ENCODE assay signal across 25 cellular contexts in genomic region chr11:133526790-133527189, GRCh38. TPM values are rescaled to one million over a fixed set of nuclear protein-coding genes. Genes with fewer than 3 reads are reported as not detected.
A peak's percentile ranks its signal among the peaks of the same experiment; 100 is the strongest.
DNase-seq lines count a peak whose midpoint lies in the region; ATAC-seq, FAIRE-seq and TF ChIP-seq lines count a peak whose summit lies in the region.
"Had no signal": no experiment of that assay in that cellular context is flagged by ENCODE, and none has a peak within 500 bp of the region (broad histone marks: within the 10 kb centered on the region; RNA-seq: fewer than 3 reads in every experiment).

No MANE protein-coding gene starts in this region.

- H3K9me3 ChIP-seq in SK-N-SH, result no peaks in the 10 kb centered on the region
- H3K9me3 ChIP-seq in H1 (ENCODE audit: insufficient read depth in 2 of 2, low read depth in 1 of 2, low read length in 1 of 2), result no peaks in the 10 kb centered on the region
- H3K9me3 ChIP-seq in left ventricle myocardium inferior (replicated peaks), result no peaks in the 10 kb centered on the region
- H3K9me3 ChIP-seq: BE2C had no signal

- no peak overlapping the region for H3K27ac Mint-ChIP-seq in GM23338

- CTCF ChIA-PET in SK-N-SH (lab: Yijun Ruan, JAX), result interaction anchor here (0.6 to 1.0 kb wide), 2 partner anchors 11 to 12 kb away, joined by 3 to 4 read pairs; no protein-coding TSS in a partner anchor
- CTCF ChIA-PET in H1 (lab: Charles Lee; ENCODE audit: partially characterized antibody), result interaction anchor here (1.0 to 1.4 kb wide), 4 partner anchors 17 to 309 kb away, joined by 3 to 4 read pairs (median 3); no protein-coding TSS in a partner anchor

- H2AK5ac ChIP-seq in H1 (ENCODE audit: low read depth, low read length), result no peak overlapping the region

- peak overlapping the region; percentile 9; the same call in 1 of the 2 replicates for H2BK5ac ChIP-seq in H1 (ENCODE audit: low read depth, low read length)

- no peak for TF ChIP-seq POLR2A in H1 (IDR thresholded peaks at IDR 0.05; ENCODE audit: control extremely low read depth in 1 of 2, low read depth in 2 of 2, low read length in 2 of 2)

- H3K27me3 ChIP-seq in SK-N-SH (ENCODE audit: insufficient read depth), result no peaks in the 10 kb centered on the region
- peaks cover 0 to 3% (median under 1%) of the 10 kb centered on the region in 4 experiments; a peak in 2 of 7 replicates for H3K27me3 ChIP-seq in H1 (replicated peaks in 1 of 4; ENCODE audit: control insufficient read depth in 3 of 4, extremely low read depth in 1 of 4, insufficient read depth in 3 of 4, low read length in 3 of 4)
- H3K27me3 ChIP-seq in left ventricle myocardium inferior (ENCODE audit: low read depth), result peaks cover 42% of the 10 kb centered on the region
- no peaks in the 10 kb centered on the region for H3K27me3 ChIP-seq in GM23338 (ENCODE audit: insufficient read depth)

- TF ChIP-seq CTCF in SK-N-SH (IDR thresholded peaks at IDR 0.05), result no peak
- no peak for TF ChIP-seq CTCF in H1 (IDR thresholded peaks at IDR 0.05; ENCODE audit: control extremely low read depth in 1 of 3, insufficient read depth in 1 of 3, low read depth in 1 of 3, low read length in 3 of 3)
- no peak for TF ChIP-seq CTCF in left ventricle myocardium inferior (IDR thresholded peaks at IDR 0.05; ENCODE audit: borderline replicate concordance)
- TF ChIP-seq CTCF in GM23338 (conservative IDR thresholded peaks at IDR 0.05; ENCODE audit: low read depth in 2 of 2), result no peak

- no peak overlapping the region for H3K23ac ChIP-seq in H1 (ENCODE audit: insufficient read length)

- no peak for TF ChIP-seq EP300 in SK-N-SH (IDR thresholded peaks at IDR 0.05; ENCODE audit: borderline replicate concordance in 1 of 2, low read depth in 1 of 2, low read length in 1 of 2)
- TF ChIP-seq EP300 in H1 (IDR thresholded peaks at IDR 0.05; ENCODE audit: borderline replicate concordance in 1 of 2, low read depth in 2 of 2, low read length in 2 of 2), result no peak

- no peaks in the 10 kb centered on the region for H3K9me2 ChIP-seq in SK-N-SH
- H3K9me2 ChIP-seq in GM23338 (ENCODE audit: insufficient read depth), result peaks cover 21% of the 10 kb centered on the region

- peaks cover 34% of the 10 kb centered on the region for H3K4me1 Mint-ChIP-seq in GM23338

- H4K8ac ChIP-seq in H1 (ENCODE audit: extremely low read depth, insufficient read depth, low read length), result no peak overlapping the region

- no peak for TF ChIP-seq RAD21 in SK-N-SH (IDR thresholded peaks at IDR 0.05; ENCODE audit: low read length)
- TF ChIP-seq RAD21 in H1 (IDR thresholded peaks at IDR 0.05 in 1 of 2, conservative IDR thresholded peaks at IDR 0.05 in 1 of 2; ENCODE audit: low read depth in 2 of 2, low read length in 2 of 2), result no peak

- H3K4me3 Mint-ChIP-seq in GM23338, result no peak overlapping the region

- H3K56ac ChIP-seq in H1 (replicated peaks; ENCODE audit: insufficient read length, low read depth, low read length), result no peak overlapping the region

- H2BK20ac ChIP-seq in H1 (ENCODE audit: low read length), result no peak overlapping the region

- 0 out of 2 replicates have a peak overlapping the region, but pooled peaks have one; percentile 3 for H3K18ac ChIP-seq in H1 (ENCODE audit: extremely low read depth, low read length)

- H2BK12ac ChIP-seq in H1 (ENCODE audit: low read depth, low read length), result no peak overlapping the region

- DNase-seq in SK-N-SH (peak; percentile 61), H1 (ENCODE audit: low read depth in 1 of 2, low spot score in 2 of 2) (no peak), left ventricle myocardium inferior (peak; percentile 47), GM23338 (ENCODE audit: low spot score) (no peak), NCI-H510A (lab: John Stamatoyannopoulos, UW) (no peak), left colon (no peak)
- DNase-seq: BE2C, COR-L47, GM23248, HCEC 1CT, IMR-90, NCI-H1105 treated with DMSO at 0.1 percent for 48 hours, NCI-H2081 treated with DMSO at 0.1 percent for 48 hours, NCI-H226, NCI-H526, PC-3, SHP77 treated with DMSO at 0.1 percent for 48 hours had no signal

- peaks cover 10% of the 10 kb centered on the region for H3K36me3 Mint-ChIP-seq in GM23338 (ENCODE audit: low read depth)

- no peaks in the 10 kb centered on the region; the same call in 1 of the 2 replicates for H3K79me1 ChIP-seq in H1 (ENCODE audit: low read depth, low read length)

- peaks cover 5% of the 10 kb centered on the region for H3K27me3 Mint-ChIP-seq in GM23338 (ENCODE audit: insufficient read depth, low read depth, poor library complexity)

- POLR2A ChIA-PET in SK-N-SH (lab: Yijun Ruan, JAX), result no interaction called here
- POLR2A ChIA-PET in H1 (lab: Charles Lee; ENCODE audit: partially characterized antibody), result no interaction called here

- no peak overlapping the region for H3K14ac ChIP-seq in H1 (ENCODE audit: insufficient read length)

- no peaks in the 10 kb centered on the region for H4K20me1 ChIP-seq in SK-N-SH (ENCODE audit: insufficient read depth)
- no peaks in the 10 kb centered on the region for H4K20me1 ChIP-seq in H1 (replicated peaks in 1 of 2; ENCODE audit: control insufficient read depth in 1 of 2, insufficient read depth in 2 of 2, low read length in 2 of 2)
- no peaks in the 10 kb centered on the region for H4K20me1 ChIP-seq in GM23338 (replicated peaks; ENCODE audit: insufficient read depth)

- H2AFZ ChIP-seq in SK-N-SH (ENCODE audit: low read depth), result no peak overlapping the region
- no peak overlapping the region for H2AFZ ChIP-seq in H1 (ENCODE audit: low read length)
- H2AFZ ChIP-seq in GM23338, result no peak overlapping the region
- H2AFZ ChIP-seq: GM23248 had no signal

- no peak for FAIRE-seq in H1 (lab: Jason Lieb, UNC)
- FAIRE-seq: G401.6, GM12892 had no signal

- H3K4me1 ChIP-seq in SK-N-SH (ENCODE audit: control insufficient read depth in 1 of 2, insufficient read depth in 2 of 2, low read depth in 1 of 2, low read length in 1 of 2) (peaks cover 0 to 9% of the 10 kb centered on the region in 2 experiments; a peak in 1 of 4 replicates), H1 (replicated peaks in 1 of 4; ENCODE audit: control insufficient read depth in 3 of 4, insufficient read depth in 4 of 4, low read length in 3 of 4) (peaks cover 11 to 23% (median 12%) of the 10 kb centered on the region in 4 experiments), left ventricle myocardium inferior (peaks cover 26% of the 10 kb centered on the region), GM23338 (ENCODE audit: insufficient read depth) (peaks cover 16% of the 10 kb centered on the region)
- H3K4me1 ChIP-seq: BE2C had no signal

- H3F3A ChIP-seq in SK-N-SH (replicated peaks; ENCODE audit: insufficient read depth), result no peaks in the 10 kb centered on the region
- H3F3A ChIP-seq in GM23338 (replicated peaks; ENCODE audit: low read depth), result no peaks in the 10 kb centered on the region; the same call in 1 of the 2 replicates

- H3K9me3 Mint-ChIP-seq in GM23338, result no peaks in the 10 kb centered on the region; the same call in 2 of the 3 replicates

- peaks cover 6% of the 10 kb centered on the region for H3K23me2 ChIP-seq in H1 (ENCODE audit: low read depth, low read length)

- no peak overlapping the region; the same call in 1 of the 2 replicates for H2BK15ac ChIP-seq in H1 (ENCODE audit: low read length)

- no peak overlapping the region for H3K4me2 ChIP-seq in SK-N-SH
- no peak overlapping the region for H3K4me2 ChIP-seq in H1 (ENCODE audit: insufficient read depth in 1 of 2, low read depth in 2 of 2, low read length in 2 of 2)
- no peak overlapping the region for H3K4me2 ChIP-seq in GM23338
- H3K4me2 ChIP-seq: KMS-11 had no signal

- H4K91ac ChIP-seq in H1 (replicated peaks; ENCODE audit: insufficient read length, low read length), result no peak overlapping the region

- no peaks in the 10 kb centered on the region for H3K36me3 ChIP-seq in SK-N-SH (replicated peaks in 1 of 2; ENCODE audit: control insufficient read depth in 1 of 2, insufficient read depth in 2 of 2, low read length in 1 of 2)
- H3K36me3 ChIP-seq in H1 (ENCODE audit: control insufficient read depth in 2 of 4, insufficient read depth in 4 of 4, low read length in 3 of 4), result no peaks in the 10 kb centered on the region
- H3K36me3 ChIP-seq in left ventricle myocardium inferior, result no peaks in the 10 kb centered on the region
- H3K36me3 ChIP-seq in GM23338 (ENCODE audit: insufficient read depth), result no peaks in the 10 kb centered on the region
- H3K36me3 ChIP-seq: BE2C had no signal

- WGBS in SK-N-SH (ENCODE audit: low lambda C conversion rate), result 6% methylated on average over 2 of the region's 3 CpGs
- 85% methylated on average over 3 of the region's 3 CpGs; no CpG with 5 or more reads in 1 of the 2 experiments for WGBS in H1 (ENCODE audit: extremely low coverage in 1 of 2, insufficient coverage in 1 of 2, insufficient read length in 1 of 2, insufficient replicate concordance in 2 of 2, low coverage in 1 of 2, low lambda C conversion rate in 2 of 2, missing lambda C conversion rate in 1 of 2), 2 experiments

- H3K4me3 ChIP-seq in SK-N-SH (ENCODE audit: low read depth in 2 of 2, low read length in 1 of 2) (no peak overlapping the region), H1 (ENCODE audit: extremely low read depth in 1 of 4, insufficient read depth in 2 of 4, low read depth in 3 of 4, low read length in 4 of 4) (no peak overlapping the region), left ventricle myocardium inferior (no peak overlapping the region), GM23338 (no peak overlapping the region)
- H3K4me3 ChIP-seq: GM23248, SK-N-MC had no signal

- no peak overlapping the region for H2BK120ac ChIP-seq in H1 (replicated peaks; ENCODE audit: low read depth, low read length)

- intact Hi-C loops in left ventricle myocardium inferior (cut with micrococcal nuclease) (no loop called here), left colon (cut with DNase I, micrococcal nuclease) (no loop called here)

- H3K79me2 ChIP-seq in SK-N-SH (ENCODE audit: insufficient read depth) (no peaks in the 10 kb centered on the region), H1 (ENCODE audit: control insufficient read depth in 1 of 2, insufficient read depth in 2 of 2, low read length in 2 of 2) (0 out of 4 replicates have a peak, but pooled peaks cover 0 to 3% of the 10 kb centered on the region in 2 experiments), GM23338 (replicated peaks; ENCODE audit: insufficient read depth) (peaks cover 49% of the 10 kb centered on the region)

- no peak for ATAC-seq in SK-N-SH treated with all-trans-retinoic acid at 6 μM for 48 hours
- no peak for ATAC-seq in GM23338
- ATAC-seq in left colon, result no peak
- ATAC-seq: PC-3 had no signal

- no peak overlapping the region for H3K27ac ChIP-seq in SK-N-SH (ENCODE audit: low read depth in 2 of 2, low read length in 1 of 2)
- no peak overlapping the region for H3K27ac ChIP-seq in H1 (ENCODE audit: low read depth, low read length)
- no peak overlapping the region for H3K27ac ChIP-seq in left ventricle myocardium inferior (replicated peaks)
- no peak overlapping the region for H3K27ac ChIP-seq in GM23338 (ENCODE audit: low read depth)
- H3K27ac ChIP-seq: GM23248, KMS-11, SK-N-MC had no signal

- no peak overlapping the region for H3K4ac ChIP-seq in H1 (replicated peaks; ENCODE audit: insufficient read length, low read depth, low read length)

- H4K5ac ChIP-seq in H1 (ENCODE audit: insufficient read length, low read depth, low read length), result no peak overlapping the region

- H3K9ac ChIP-seq in SK-N-SH, result no peak overlapping the region
- no peak overlapping the region for H3K9ac ChIP-seq in H1 (replicated peaks in 1 of 4; ENCODE audit: extremely low read depth in 1 of 4, low read depth in 3 of 4, low read length in 3 of 4)
- H3K9ac ChIP-seq: GM23248, KMS-11 had no signal

RNA-seq across cellular contexts. Expression of gene OPCML, which starts 5.5 kb away (rescaled TPM):
- polyA plus RNA-seq in SK-N-SH (2012; rRNA removed), result not detected in 2 replicates
- under 0.01 TPM in 1 of 2 replicates, not detected in the other for polyA plus RNA-seq in SK-N-SH (2012; cell fraction: cytosol; rRNA removed)
- not detected in 2 replicates for polyA plus RNA-seq in SK-N-SH (2012; cell fraction: nucleus; rRNA removed)
- 2.1 and 2.3 TPM in 2 replicates for total RNA-seq in H1 (2021; fragmentation: NEBNext Ultra II Directional; extraction: Animal tissue kit (Norgen Biotek cat#: 25700))
- 3.1 and 7.3 TPM in 2 replicates for polyA plus RNA-seq in H1 (2011; rRNA removed)
- 1.9 TPM for polyA plus RNA-seq in H1 (2011; cell fraction: cytosol; rRNA removed)
- 5.7 TPM for polyA plus RNA-seq in H1 (2011; cell fraction: nucleus; rRNA removed)
- 0.60 to 1.3 TPM (median 0.80 TPM) in 4 replicates for polyA plus RNA-seq in H1 (2012, experiment 1 of 2)
- 0.28 TPM for polyA plus RNA-seq in H1 (2012, experiment 2 of 2)
- 1.1 TPM for polyA plus RNA-seq in H1 (2013, experiment 1 of 2)
- 1.1 TPM for polyA plus RNA-seq in H1 (2013, experiment 2 of 2)
- polyA minus RNA-seq in H1 (2011; rRNA and poly(A)+ RNA removed), result 7.1 and 13.5 TPM in 2 replicates
- polyA minus RNA-seq in H1 (2011; cell fraction: cytosol; rRNA and poly(A)+ RNA removed), result 5.0 TPM
- polyA minus RNA-seq in H1 (2011; cell fraction: nucleus; rRNA and poly(A)+ RNA removed), result 15.1 TPM
- total RNA-seq in left ventricle myocardium inferior, result 0.63 TPM
- total RNA-seq in GM23338 (2014; rRNA removed; shearing (Covaris generic)), result 2.4 and 4.4 TPM in 2 replicates
- 0.68 and 1.2 TPM in 2 replicates for polyA plus RNA-seq in GM23338 (2016; fragmentation: Nextera tagmentation; extraction: Ambion mirVana)
- under 1 TPM; 0.06 to 0.11 TPM for total RNA-seq in left colon
- total RNA-seq: Daoy; PC-3; RPMI7951; T-helper 2 cell treated with Interferon-gamma antibody and Interleukin-4, amounts not matched to agents 100 ng/mL and 5 ng/mL, for 36 hours had no signal

Comparison
In these comparisons a context has a peak if more than half of its experiments do, and no peak if none do; other contexts are left out.
1. DNase-seq: peak in SK-N-SH (single experiment) and left ventricle myocardium inferior (single experiment); none in H1 (0 of 2), GM23338 (single experiment), NCI-H510A (single experiment) and left colon (0 of 2).